In the genomic region with DNA sequence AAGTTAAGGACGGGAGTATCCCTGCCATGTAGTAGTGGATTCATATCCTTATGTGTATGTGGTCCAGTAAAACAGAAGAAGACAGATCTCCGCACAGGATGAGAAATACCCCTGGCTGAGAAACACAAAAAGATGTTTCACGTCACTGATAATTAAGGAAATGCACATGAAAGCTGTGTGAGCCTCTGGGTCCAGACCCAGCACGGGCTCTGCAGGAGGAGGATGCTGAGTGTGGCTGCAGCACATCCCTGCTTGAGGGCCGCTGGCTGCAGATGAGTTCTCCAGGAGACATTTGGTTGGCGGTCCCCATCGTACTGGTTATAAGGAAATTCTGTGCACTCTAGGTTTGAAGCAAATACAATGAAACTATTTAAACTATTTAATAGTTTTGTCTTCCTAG, we compare ENCODE assay signal across 15 cellular contexts. TPM values are rescaled to one million over a fixed set of nuclear protein-coding genes. Genes with fewer than 3 reads are reported as not detected.
DNase-seq lines count a peak whose midpoint lies in the region; ATAC-seq, FAIRE-seq and TF ChIP-seq lines count a peak whose summit lies in the region.
"Had no signal": no experiment of that assay in that cellular context is flagged by ENCODE, and none has a peak within 500 bp of the region (broad histone marks: within the 10 kb centered on the region; RNA-seq: fewer than 3 reads in every experiment).

No MANE protein-coding gene starts in this region.

- no peak overlapping the region for H2BK12ac ChIP-seq in H1 (ENCODE audit: low read depth, low read length)

- no peak overlapping the region for H3K18ac ChIP-seq in H1 (ENCODE audit: extremely low read depth, low read length)

- no peak overlapping the region for H4K91ac ChIP-seq in H1 (replicated peaks; ENCODE audit: insufficient read length, low read length)

- DNase-seq in DMS153 (lab: John Stamatoyannopoulos, UW) (peak; percentile 39), DMS153 treated with DMSO at 0.1 percent for 48 hours (lab: John Stamatoyannopoulos, UW; ENCODE audit: unreplicated experiment) (no peak), H1 (ENCODE audit: low read depth in 1 of 2, low spot score in 2 of 2) (no peak), tibial artery (no peak), AML-193 (lab: John Stamatoyannopoulos, UW) (no peak)
- DNase-seq in activated naive CD4-positive, alpha-beta T cell treated with anti-CD3 and anti-CD28 coated beads, Interleukin-2, amount 10 ng/mL, durations not matched to agents 7 days and 5 days: no peak
- DNase-seq: midbrain; NCI-H2107; SHP77 treated with DMSO at 0.1 percent for 48 hours; stimulated activated naive CD4-positive, alpha-beta T cell treated with Interleukin-2 at 50 U/mL for 16 hours had no signal

- no peak overlapping the region for H3K4me3 ChIP-seq in H1 (ENCODE audit: extremely low read depth in 1 of 4, insufficient read depth in 2 of 4, low read depth in 3 of 4, low read length in 4 of 4)
- no peak overlapping the region for H3K4me3 ChIP-seq in muscle layer of colon (ENCODE audit: low read depth in 1 of 2, low read length in 2 of 2)
- no peak overlapping the region for H3K4me3 ChIP-seq in tibial artery

- no peak for ATAC-seq in HG02623 (IDR thresholded peaks at IDR 0.05; ENCODE audit: unreplicated experiment)
- ATAC-seq: activated naive CD4-positive, alpha-beta T cell treated with anti-CD3 and anti-CD28 coated beads, Interleukin-2, amount 50 U/mL, for 72 hours had no signal

- no peaks in the 10 kb centered on the region for H3K27me3 Mint-ChIP-seq in activated naive CD4-positive, alpha-beta T cell treated with anti-CD3 and anti-CD28 coated beads, Interleukin-2, amount 10 ng/mL, durations not matched to agents 7 days and 5 days

- no peak for TF ChIP-seq RAD21 in H1 (IDR thresholded peaks at IDR 0.05 in 1 of 2, conservative IDR thresholded peaks at IDR 0.05 in 1 of 2; ENCODE audit: low read depth in 2 of 2, low read length in 2 of 2)

- TF ChIP-seq CTCF in H1 (IDR thresholded peaks at IDR 0.05; ENCODE audit: control extremely low read depth in 1 of 3, insufficient read depth in 1 of 3, low read depth in 1 of 3, low read length in 3 of 3) (no peak), tibial artery (IDR thresholded peaks at IDR 0.05) (no peak)

- no peak for TF ChIP-seq POLR2A in H1 (IDR thresholded peaks at IDR 0.05; ENCODE audit: control extremely low read depth in 1 of 2, low read depth in 2 of 2, low read length in 2 of 2)

- no peak overlapping the region for H3K14ac ChIP-seq in H1 (ENCODE audit: insufficient read length)

- H3K4me2 ChIP-seq in H1 (ENCODE audit: insufficient read depth in 1 of 2, low read depth in 2 of 2, low read length in 2 of 2): no peak overlapping the region

- H2BK15ac ChIP-seq in H1 (ENCODE audit: low read length): no peak overlapping the region

- H2BK5ac ChIP-seq in H1 (ENCODE audit: low read depth, low read length): 0 out of 2 replicates have a peak overlapping the region, but pooled peaks have one; percentile 52

- no peak overlapping the region for H3K23ac ChIP-seq in H1 (ENCODE audit: insufficient read length)

- no peak overlapping the region for H4K5ac ChIP-seq in H1 (ENCODE audit: insufficient read length, low read depth, low read length)

- H3K4me1 ChIP-seq in H1 (replicated peaks in 1 of 4; ENCODE audit: control insufficient read depth in 3 of 4, insufficient read depth in 4 of 4, low read length in 3 of 4) (peaks cover 3 to 20% (median 7%) of the 10 kb centered on the region in 4 experiments; a peak in 6 of 7 replicates), muscle layer of colon (ENCODE audit: insufficient read depth, low read length) (peaks cover 66% of the 10 kb centered on the region), tibial artery (peaks cover 0 to 97% (median 54%) of the 10 kb centered on the region in 4 donors)

- H2AFZ ChIP-seq in H1 (ENCODE audit: low read length): no peak overlapping the region

- H3K4me3 Mint-ChIP-seq in activated naive CD4-positive, alpha-beta T cell treated with anti-CD3 and anti-CD28 coated beads, Interleukin-2, amount 10 ng/mL, durations not matched to agents 7 days and 5 days: no peak overlapping the region

- H3K27ac ChIP-seq in H1 (ENCODE audit: low read depth, low read length) (no peak overlapping the region), muscle layer of colon (ENCODE audit: low read depth, low read length) (peak overlapping the region; percentile 28), tibial artery (peak overlapping the region; percentile 68 to 87)
- H3K27ac ChIP-seq: 22Rv1 had no signal

- H2BK20ac ChIP-seq in H1 (ENCODE audit: low read length): no peak overlapping the region

- H3K36me3 Mint-ChIP-seq in activated naive CD4-positive, alpha-beta T cell treated with anti-CD3 and anti-CD28 coated beads, Interleukin-2, amount 10 ng/mL, durations not matched to agents 7 days and 5 days: peaks cover 28% of the 10 kb centered on the region

- H3K4ac ChIP-seq in H1 (replicated peaks; ENCODE audit: insufficient read length, low read depth, low read length): no peak overlapping the region

- peaks cover 21% of the 10 kb centered on the region for H3K79me1 ChIP-seq in H1 (ENCODE audit: low read depth, low read length)

- H3K9me3 ChIP-seq in H1 (ENCODE audit: insufficient read depth in 2 of 2, low read depth in 1 of 2, low read length in 1 of 2) (no peaks in the 10 kb centered on the region), muscle layer of colon (ENCODE audit: low read length) (no peaks in the 10 kb centered on the region), tibial artery (no peaks in the 10 kb centered on the region)

- H3K27ac Mint-ChIP-seq in activated naive CD4-positive, alpha-beta T cell treated with anti-CD3 and anti-CD28 coated beads, Interleukin-2, amount 10 ng/mL, durations not matched to agents 7 days and 5 days: no peak overlapping the region

- H3K9ac ChIP-seq in H1 (replicated peaks in 1 of 4; ENCODE audit: extremely low read depth in 1 of 4, low read depth in 3 of 4, low read length in 3 of 4) (no peak overlapping the region), muscle layer of colon (ENCODE audit: low read length) (no peak overlapping the region)

- no peak overlapping the region for H2BK120ac ChIP-seq in H1 (replicated peaks; ENCODE audit: low read depth, low read length)

- no peaks in the 10 kb centered on the region; a peak in 1 of 8 replicates for H3K36me3 ChIP-seq in H1 (ENCODE audit: control insufficient read depth in 2 of 4, insufficient read depth in 4 of 4, low read length in 3 of 4)
- H3K36me3 ChIP-seq in muscle layer of colon (ENCODE audit: insufficient read depth, low read length): no peaks in the 10 kb centered on the region
- H3K36me3 ChIP-seq in tibial artery: peaks cover 0 to 12% (median 0%) of the 10 kb centered on the region in 3 donors

- FAIRE-seq in H1 (lab: Jason Lieb, UNC): no peak
- FAIRE-seq: TTC549 had no signal

- H4K8ac ChIP-seq in H1 (ENCODE audit: extremely low read depth, insufficient read depth, low read length): no peak overlapping the region

- POLR2A ChIA-PET in H1 (lab: Charles Lee; ENCODE audit: partially characterized antibody): no interaction called here

- H3K56ac ChIP-seq in H1 (replicated peaks; ENCODE audit: insufficient read length, low read depth, low read length): no peak overlapping the region

- TF ChIP-seq EP300 in H1 (IDR thresholded peaks at IDR 0.05; ENCODE audit: borderline replicate concordance in 1 of 2, low read depth in 2 of 2, low read length in 2 of 2): no peak

- H3K9me3 Mint-ChIP-seq in activated naive CD4-positive, alpha-beta T cell treated with anti-CD3 and anti-CD28 coated beads, Interleukin-2, amount 10 ng/mL, durations not matched to agents 7 days and 5 days: no peaks in the 10 kb centered on the region
- H3K9me3 Mint-ChIP-seq: activated naive CD4-positive, alpha-beta T cell treated with anti-CD3 and anti-CD28 coated beads, Interleukin-2, amount 50 U/mL, for 72 hours had no signal

- intact Hi-C loops in tibial artery (cut with DNase I; ENCODE audit: low total_unique reads): no loop called here

- H3K23me2 ChIP-seq in H1 (ENCODE audit: low read depth, low read length): no peaks in the 10 kb centered on the region

- CTCF ChIA-PET in H1 (lab: Charles Lee; ENCODE audit: partially characterized antibody): interaction anchor here (0.9 to 1.1 kb wide), 2 partner anchors 37 to 191 kb away, joined by 3 read pairs; no protein-coding TSS in a partner anchor
- CTCF ChIA-PET in activated naive CD4-positive, alpha-beta T cell treated with anti-CD3 and anti-CD28 coated beads, Interleukin-2, amount 10 ng/mL, durations not matched to agents 7 days and 5 days (lab: Charles Lee): no interaction called here

- H2AK5ac ChIP-seq in H1 (ENCODE audit: low read depth, low read length): no peak overlapping the region

- H3K79me2 ChIP-seq in H1 (ENCODE audit: control insufficient read depth in 1 of 2, insufficient read depth in 2 of 2, low read length in 2 of 2): peaks cover 63 to 98% of the 10 kb centered on the region in 2 experiments

- peaks cover 36 to 46% of the 10 kb centered on the region in 2 experiments for H4K20me1 ChIP-seq in H1 (replicated peaks in 1 of 2; ENCODE audit: control insufficient read depth in 1 of 2, insufficient read depth in 2 of 2, low read length in 2 of 2)

- peaks cover 47% of the 10 kb centered on the region for H3K4me1 Mint-ChIP-seq in activated naive CD4-positive, alpha-beta T cell treated with anti-CD3 and anti-CD28 coated beads, Interleukin-2, amount 10 ng/mL, durations not matched to agents 7 days and 5 days

- H3K27me3 ChIP-seq in H1 (replicated peaks in 1 of 4; ENCODE audit: control insufficient read depth in 3 of 4, extremely low read depth in 1 of 4, insufficient read depth in 3 of 4, low read length in 3 of 4) (no peaks in the 10 kb centered on the region), muscle layer of colon (ENCODE audit: control insufficient read depth in 1 of 2, insufficient read depth in 2 of 2, low read length in 2 of 2) (no peaks in the 10 kb centered on the region), tibial artery (no peaks in the 10 kb centered on the region)

- 87% methylated on average over 7 of the region's 7 CpGs; no CpG with 5 or more reads in 1 of the 2 experiments for WGBS in H1 (ENCODE audit: extremely low coverage in 1 of 2, insufficient coverage in 1 of 2, insufficient read length in 1 of 2, insufficient replicate concordance in 2 of 2, low coverage in 1 of 2, low lambda C conversion rate in 2 of 2, missing lambda C conversion rate in 1 of 2), 2 experiments

RNA-seq across cellular contexts. Expression of a gene that starts 8.2 kb away (rescaled TPM):
- total RNA-seq in H1 (2021; fragmentation: NEBNext Ultra II Directional; extraction: Animal tissue kit (Norgen Biotek cat#: 25700)): 105 and 108 TPM in 2 replicates
- polyA plus RNA-seq in H1 (2011; rRNA removed): 158 and 324 TPM in 2 replicates
- polyA plus RNA-seq in H1 (2011; cell fraction: cytosol; rRNA removed): 235 TPM
- polyA plus RNA-seq in H1 (2011; cell fraction: nucleus; rRNA removed): 512 TPM
- polyA plus RNA-seq in H1 (2012, experiment 1 of 2): 69.8 to 110 TPM (median 95.7 TPM) in 4 replicates
- polyA plus RNA-seq in H1 (2012, experiment 2 of 2): 31.4 TPM
- polyA plus RNA-seq in H1 (2013, experiment 1 of 2): 110 TPM
- polyA plus RNA-seq in H1 (2013, experiment 2 of 2): 106 TPM
- 149 and 180 TPM in 2 replicates for polyA minus RNA-seq in H1 (2011; rRNA and poly(A)+ RNA removed)
- 83.6 TPM for polyA minus RNA-seq in H1 (2011; cell fraction: cytosol; rRNA and poly(A)+ RNA removed)
- 211 TPM for polyA minus RNA-seq in H1 (2011; cell fraction: nucleus; rRNA and poly(A)+ RNA removed)

RNA-seq across cellular contexts. Expression of a gene that starts 52.2 kb away (rescaled TPM):
- total RNA-seq in H1 (2021; fragmentation: NEBNext Ultra II Directional; extraction: Animal tissue kit (Norgen Biotek cat#: 25700)): 52.1 and 56.7 TPM in 2 replicates
- 74.1 and 95.0 TPM in 2 replicates for polyA plus RNA-seq in H1 (2011; rRNA removed)
- polyA plus RNA-seq in H1 (2011; cell fraction: cytosol; rRNA removed): 73.5 TPM
- polyA plus RNA-seq in H1 (2011; cell fraction: nucleus; rRNA removed): 137 TPM
- polyA plus RNA-seq in H1 (2012, experiment 1 of 2): 42.9 to 72.1 TPM (median 69.9 TPM) in 4 replicates
- polyA plus RNA-seq in H1 (2012, experiment 2 of 2): 52.9 TPM
- 40.9 TPM for polyA plus RNA-seq in H1 (2013, experiment 1 of 2)
- 40.1 TPM for polyA plus RNA-seq in H1 (2013, experiment 2 of 2)
- polyA minus RNA-seq in H1 (2011; rRNA and poly(A)+ RNA removed): 17.7 and 19.3 TPM in 2 replicates
- polyA minus RNA-seq in H1 (2011; cell fraction: cytosol; rRNA and poly(A)+ RNA removed): 28.7 TPM
- 22.5 TPM for polyA minus RNA-seq in H1 (2011; cell fraction: nucleus; rRNA and poly(A)+ RNA removed)
